In the genomic region with DNA sequence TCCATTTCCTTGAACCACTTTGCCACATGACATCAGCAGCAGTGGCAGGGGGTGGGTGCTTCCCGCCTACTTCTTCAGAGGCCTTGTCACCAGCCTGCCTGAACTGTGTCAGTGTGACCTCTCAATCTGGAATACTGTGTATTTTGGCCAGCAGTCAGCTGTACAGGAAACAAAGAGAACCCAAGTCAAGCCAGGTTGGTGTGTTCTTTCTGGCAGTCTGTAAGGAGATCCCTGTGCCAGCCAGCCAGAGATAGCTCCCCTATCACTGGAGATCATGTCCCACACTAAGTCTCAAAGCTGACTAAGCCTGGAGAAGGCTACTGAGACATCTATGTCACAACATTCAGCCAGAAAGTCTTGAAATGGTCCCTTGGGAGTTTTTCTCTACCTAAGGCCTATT, we compare ENCODE assay signal across 1 cellular context.
TF ChIP-seq lines count a peak whose summit lies in the region.

No MANE protein-coding gene starts in this region.

TF ChIP-seq in GM23338, 12 proteins besides CTCF, POLR2A, EP300 and RAD21 (continued from another document):
- TF ChIP-seq ZNF462 (CRISPR knock-in tag; IDR thresholded peaks at IDR 0.05): no peak
- no peak for TF ChIP-seq EZH2phosphoT487 (IDR thresholded peaks at IDR 0.05; ENCODE audit: unreplicated experiment)
